ENCODE assay signal across 1 cellular context in the genomic region with DNA sequence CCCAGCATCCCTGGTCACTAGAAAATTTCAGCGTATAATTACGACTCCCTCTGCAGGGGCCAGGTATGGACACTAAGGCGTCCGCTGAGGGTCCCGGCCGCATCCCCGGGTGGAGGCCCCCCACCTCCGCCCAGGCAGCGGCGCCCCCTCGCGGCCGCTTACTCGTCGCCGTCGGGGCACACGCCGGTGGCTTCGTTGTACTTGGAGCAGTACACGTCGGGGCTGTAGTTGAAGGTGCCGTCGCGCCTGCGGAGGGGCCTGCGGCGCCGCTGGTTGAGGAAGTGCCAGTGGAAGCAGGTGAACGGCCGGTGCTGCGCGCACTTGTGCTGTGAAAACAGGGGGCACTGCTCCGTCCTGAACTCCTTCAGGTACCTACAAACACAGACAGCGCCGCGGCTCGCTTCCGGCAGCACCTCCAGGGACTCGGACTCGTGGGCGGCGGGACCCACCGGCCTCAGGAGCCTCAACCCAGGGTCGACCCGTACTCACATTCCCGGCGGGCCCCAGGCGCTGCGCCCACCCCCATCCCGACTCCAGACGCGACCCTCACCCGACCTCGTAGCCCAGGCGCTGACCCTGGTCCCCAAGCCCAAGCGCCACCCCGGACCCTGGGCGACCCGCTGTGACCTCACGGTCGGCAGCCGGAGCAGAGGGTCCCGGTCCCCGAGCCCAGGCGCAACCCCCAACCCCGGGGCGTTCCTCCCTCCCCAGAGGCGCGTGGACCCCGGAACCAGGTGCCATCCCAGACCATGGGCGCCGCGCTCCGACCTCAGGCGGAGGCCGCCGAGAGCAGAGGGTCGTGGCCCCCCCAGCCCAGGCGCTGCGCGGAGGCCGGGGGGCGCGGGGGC.
A peak's percentile ranks its signal among the peaks of the same experiment; 100 is the strongest.
TF ChIP-seq lines count a peak whose summit lies in the region.

No MANE protein-coding gene starts in this region.

TF ChIP-seq in K562, 482 proteins besides CTCF, POLR2A, EP300 and RAD21 (continues in another document):
- TF ChIP-seq PCBP1 (IDR thresholded peaks at IDR 0.05; ENCODE audit: low read depth, low read length, poor library complexity, severe bottlenecking) = no peak
- TF ChIP-seq ZKSCAN8 (CRISPR knock-in tag; IDR thresholded peaks at IDR 0.05) = no peak
- TF ChIP-seq KHSRP (IDR thresholded peaks at IDR 0.05) = no peak
- TF ChIP-seq NCOA4 (IDR thresholded peaks at IDR 0.05; ENCODE audit: partially characterized antibody) = no peak
- no peak for TF ChIP-seq KLF10 (CRISPR knock-in tag; IDR thresholded peaks at IDR 0.05)
- no peak for TF ChIP-seq DPF2 (IDR thresholded peaks at IDR 0.05)
- no peak for TF ChIP-seq PYGO2 (tag; IDR thresholded peaks at IDR 0.05)
- TF ChIP-seq TRIM28 (IDR thresholded peaks at IDR 0.05) = peak; percentile 32; the same call in 1 of the 2 replicates
- TF ChIP-seq PHB (CRISPR knock-in tag; IDR thresholded peaks at IDR 0.05) = no peak
- no peak for TF ChIP-seq TBP (optimal IDR thresholded peaks at IDR 0.05; ENCODE audit: low read depth, low read length)
- no peak for TF ChIP-seq ESRRA (IDR thresholded peaks at IDR 0.05; ENCODE audit: borderline replicate concordance, low read depth)
- no peak for TF ChIP-seq HMG20A (CRISPR knock-in tag; conservative IDR thresholded peaks at IDR 0.05)
- no peak for TF ChIP-seq MAFF (IDR thresholded peaks at IDR 0.05; ENCODE audit: low read length)
- no peak for TF ChIP-seq ZNF124 (CRISPR knock-in tag; IDR thresholded peaks at IDR 0.05)
- no peak for TF ChIP-seq NFRKB (IDR thresholded peaks at IDR 0.05; ENCODE audit: low read depth)
- TF ChIP-seq RFX7 (CRISPR knock-in tag; IDR thresholded peaks at IDR 0.05) = no peak
- TF ChIP-seq, protein P1, sequence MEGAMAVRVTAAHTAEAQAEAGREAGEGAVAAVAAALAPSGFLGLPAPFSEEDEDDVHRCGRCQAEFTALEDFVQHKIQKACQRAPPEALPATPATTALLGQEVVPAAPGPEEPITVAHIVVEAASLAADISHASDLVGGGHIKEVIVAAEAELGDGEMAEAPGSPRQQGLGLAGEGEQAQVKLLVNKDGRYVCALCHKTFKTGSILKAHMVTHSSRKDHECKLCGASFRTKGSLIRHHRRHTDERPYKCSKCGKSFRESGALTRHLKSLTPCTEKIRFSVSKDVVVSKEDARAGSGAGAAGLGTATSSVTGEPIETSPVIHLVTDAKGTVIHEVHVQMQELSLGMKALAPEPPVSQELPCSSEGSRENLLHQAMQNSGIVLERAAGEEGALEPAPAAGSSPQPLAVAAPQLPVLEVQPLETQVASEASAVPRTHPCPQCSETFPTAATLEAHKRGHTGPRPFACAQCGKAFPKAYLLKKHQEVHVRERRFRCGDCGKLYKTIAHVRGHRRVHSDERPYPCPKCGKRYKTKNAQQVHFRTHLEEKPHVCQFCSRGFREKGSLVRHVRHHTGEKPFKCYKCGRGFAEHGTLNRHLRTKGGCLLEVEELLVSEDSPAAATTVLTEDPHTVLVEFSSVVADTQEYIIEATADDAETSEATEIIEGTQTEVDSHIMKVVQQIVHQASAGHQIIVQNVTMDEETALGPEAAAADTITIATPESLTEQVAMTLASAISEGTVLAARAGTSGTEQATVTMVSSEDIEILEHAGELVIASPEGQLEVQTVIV (CRISPR knock-in tag; IDR thresholded peaks at IDR 0.05; ENCODE audit: borderline replicate concordance) = no peak
- TF ChIP-seq ZNF41 (CRISPR knock-in tag; conservative IDR thresholded peaks at IDR 0.05) = no peak
- no peak for TF ChIP-seq DIDO1 (tag; IDR thresholded peaks at IDR 0.05; ENCODE audit: low read depth)
- TF ChIP-seq RBM22 (IDR thresholded peaks at IDR 0.05; ENCODE audit: low read depth, low read length, poor library complexity, severe bottlenecking) = peak; percentile 94
- TF ChIP-seq NR1H2 (CRISPR knock-in tag; IDR thresholded peaks at IDR 0.05) = no peak
- no peak for TF ChIP-seq BACH1 (tag; IDR thresholded peaks at IDR 0.05)
- TF ChIP-seq PHF20 (IDR thresholded peaks at IDR 0.05; ENCODE audit: partially characterized antibody) = no peak
- no peak for TF ChIP-seq ZNF589 (CRISPR knock-in tag; IDR thresholded peaks at IDR 0.05; ENCODE audit: low read depth)
- no peak for TF ChIP-seq SRSF7 (optimal IDR thresholded peaks at IDR 0.05; ENCODE audit: low read depth, low read length)
- no peak for TF ChIP-seq PPARD (CRISPR knock-in tag; IDR thresholded peaks at IDR 0.05)
- TF ChIP-seq EZH2 (IDR thresholded peaks at IDR 0.05; ENCODE audit: borderline replicate concordance, low read depth, low read length) = no peak
- TF ChIP-seq ZBTB17 (CRISPR knock-in tag; IDR thresholded peaks at IDR 0.05) = no peak
- no peak for TF ChIP-seq COPS2 (conservative IDR thresholded peaks at IDR 0.05)
- TF ChIP-seq, protein P2, sequence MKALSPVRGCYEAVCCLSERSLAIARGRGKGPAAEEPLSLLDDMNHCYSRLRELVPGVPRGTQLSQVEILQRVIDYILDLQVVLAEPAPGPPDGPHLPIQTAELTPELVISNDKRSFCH (CRISPR knock-in tag; IDR thresholded peaks at IDR 0.05) = no peak
- TF ChIP-seq, protein P2 (tag; IDR thresholded peaks at IDR 0.05) = no peak
- TF ChIP-seq, protein P3, sequence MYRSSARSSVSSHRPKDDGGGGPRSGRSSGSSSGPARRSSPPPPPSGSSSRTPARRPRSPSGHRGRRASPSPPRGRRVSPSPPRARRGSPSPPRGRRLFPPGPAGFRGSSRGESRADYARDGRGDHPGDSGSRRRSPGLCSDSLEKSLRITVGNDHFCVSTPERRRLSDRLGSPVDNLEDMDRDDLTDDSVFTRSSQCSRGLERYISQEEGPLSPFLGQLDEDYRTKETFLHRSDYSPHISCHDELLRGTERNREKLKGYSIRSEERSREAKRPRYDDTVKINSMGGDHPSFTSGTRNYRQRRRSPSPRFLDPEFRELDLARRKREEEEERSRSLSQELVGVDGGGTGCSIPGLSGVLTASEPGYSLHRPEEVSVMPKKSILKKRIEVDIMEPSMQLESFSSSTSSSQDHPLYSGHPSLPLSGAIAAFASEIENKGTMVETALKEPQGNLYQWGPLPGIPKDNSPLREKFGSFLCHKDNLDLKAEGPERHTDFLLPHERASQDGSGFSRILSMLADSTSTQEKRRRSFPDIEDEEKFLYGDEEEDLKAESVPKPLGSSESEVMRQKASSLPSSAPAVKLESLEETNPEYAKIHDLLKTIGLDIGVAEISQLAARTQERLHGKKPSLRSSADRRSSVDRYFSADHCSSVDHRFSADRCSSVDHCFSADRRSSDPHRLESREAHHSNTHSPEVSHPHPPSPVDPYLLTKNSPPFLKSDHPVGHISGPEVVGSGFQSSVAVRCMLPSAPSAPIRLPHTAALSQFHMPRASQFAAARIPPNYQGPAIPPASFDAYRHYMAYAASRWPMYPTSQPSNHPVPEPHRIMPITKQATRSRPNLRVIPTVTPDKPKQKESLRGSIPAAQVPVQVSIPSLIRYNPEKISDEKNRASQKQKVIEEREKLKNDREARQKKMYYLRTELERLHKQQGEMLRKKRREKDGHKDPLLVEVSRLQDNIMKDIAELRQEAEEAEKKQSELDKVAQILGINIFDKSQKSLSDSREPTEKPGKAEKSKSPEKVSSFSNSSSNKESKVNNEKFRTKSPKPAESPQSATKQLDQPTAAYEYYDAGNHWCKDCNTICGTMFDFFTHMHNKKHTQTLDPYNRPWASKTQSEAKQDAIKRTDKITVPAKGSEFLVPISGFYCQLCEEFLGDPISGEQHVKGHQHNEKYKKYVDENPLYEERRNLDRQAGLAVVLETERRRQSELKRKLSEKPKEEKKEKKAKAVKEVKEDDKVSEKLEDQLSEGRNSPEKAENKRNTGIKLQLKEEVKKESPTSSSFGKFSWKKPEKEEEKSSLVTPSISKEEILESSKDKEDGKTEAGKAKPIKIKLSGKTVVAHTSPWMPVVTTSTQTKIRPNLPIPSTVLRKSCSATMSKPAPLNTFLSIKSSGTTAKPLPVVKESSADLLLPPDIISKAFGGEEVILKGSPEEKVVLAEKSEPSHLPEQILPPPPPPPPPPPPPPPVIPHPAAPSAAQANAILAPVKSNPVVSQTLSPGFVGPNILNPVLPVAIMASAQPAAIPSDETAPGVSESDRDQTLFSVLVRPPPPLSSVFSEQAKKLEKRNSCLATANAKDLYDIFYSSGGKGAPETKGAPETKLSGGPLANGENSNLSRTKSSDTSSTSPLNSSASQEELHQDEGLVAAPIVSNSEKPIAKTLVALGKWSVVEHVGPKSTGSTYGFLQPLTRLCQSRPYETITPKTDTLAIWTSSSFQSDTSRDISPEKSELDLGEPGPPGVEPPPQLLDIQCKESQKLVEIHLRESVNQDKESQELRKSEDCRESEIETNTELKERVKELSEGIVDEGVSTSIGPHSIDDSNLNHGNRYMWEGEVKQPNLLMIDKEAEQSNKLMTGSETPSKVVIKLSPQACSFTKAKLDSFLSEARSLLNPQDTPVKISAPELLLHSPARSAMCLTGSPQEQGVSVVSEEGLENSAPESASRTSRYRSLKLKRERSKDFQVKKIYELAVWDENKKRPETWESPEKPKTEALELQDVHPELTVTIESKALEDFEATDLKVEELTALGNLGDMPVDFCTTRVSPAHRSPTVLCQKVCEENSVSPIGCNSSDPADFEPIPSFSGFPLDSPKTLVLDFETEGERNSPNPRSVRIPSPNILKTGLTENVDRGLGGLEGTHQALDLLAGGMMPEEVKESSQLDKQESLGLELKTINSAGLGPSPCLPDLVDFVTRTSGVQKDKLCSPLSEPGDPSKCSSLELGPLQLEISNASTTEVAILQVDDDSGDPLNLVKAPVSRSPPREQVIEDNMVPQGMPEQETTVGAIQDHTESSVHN (IDR thresholded peaks at IDR 0.05; ENCODE audit: borderline replicate concordance in 1 of 2, low read depth in 1 of 2) = no peak
- TF ChIP-seq NR2C2 (CRISPR knock-in tag; IDR thresholded peaks at IDR 0.05) = no peak
- no peak for TF ChIP-seq NR2C2 (tag; IDR thresholded peaks at IDR 0.05)
- TF ChIP-seq, protein P4, sequence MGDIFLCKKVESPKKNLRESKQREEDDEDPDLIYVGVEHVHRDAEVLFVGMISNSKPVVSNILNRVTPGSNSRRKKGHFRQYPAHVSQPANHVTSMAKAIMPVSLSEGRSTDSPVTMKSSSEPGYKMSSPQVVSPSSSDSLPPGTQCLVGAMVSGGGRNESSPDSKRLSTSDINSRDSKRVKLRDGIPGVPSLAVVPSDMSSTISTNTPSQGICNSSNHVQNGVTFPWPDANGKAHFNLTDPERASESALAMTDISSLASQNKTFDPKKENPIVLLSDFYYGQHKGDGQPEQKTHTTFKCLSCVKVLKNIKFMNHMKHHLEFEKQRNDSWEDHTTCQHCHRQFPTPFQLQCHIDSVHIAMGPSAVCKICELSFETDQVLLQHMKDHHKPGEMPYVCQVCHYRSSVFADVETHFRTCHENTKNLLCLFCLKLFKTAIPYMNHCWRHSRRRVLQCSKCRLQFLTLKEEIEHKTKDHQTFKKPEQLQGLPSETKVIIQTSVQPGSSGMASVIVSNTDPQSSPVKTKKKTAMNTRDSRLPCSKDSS (IDR thresholded peaks at IDR 0.05; ENCODE audit: low read depth, partially characterized antibody) = no peak
- TF ChIP-seq, protein P5, sequence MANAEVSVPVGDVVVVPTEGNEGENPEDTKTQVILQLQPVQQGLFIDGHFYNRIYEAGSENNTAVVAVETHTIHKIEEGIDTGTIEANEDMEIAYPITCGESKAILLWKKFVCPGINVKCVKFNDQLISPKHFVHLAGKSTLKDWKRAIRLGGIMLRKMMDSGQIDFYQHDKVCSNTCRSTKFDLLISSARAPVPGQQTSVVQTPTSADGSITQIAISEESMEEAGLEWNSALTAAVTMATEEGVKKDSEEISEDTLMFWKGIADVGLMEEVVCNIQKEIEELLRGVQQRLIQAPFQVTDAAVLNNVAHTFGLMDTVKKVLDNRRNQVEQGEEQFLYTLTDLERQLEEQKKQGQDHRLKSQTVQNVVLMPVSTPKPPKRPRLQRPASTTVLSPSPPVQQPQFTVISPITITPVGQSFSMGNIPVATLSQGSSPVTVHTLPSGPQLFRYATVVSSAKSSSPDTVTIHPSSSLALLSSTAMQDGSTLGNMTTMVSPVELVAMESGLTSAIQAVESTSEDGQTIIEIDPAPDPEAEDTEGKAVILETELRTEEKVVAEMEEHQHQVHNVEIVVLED (CRISPR knock-in tag; IDR thresholded peaks at IDR 0.05) = no peak
- peak; percentile 67 for TF ChIP-seq RBFOX2 (IDR thresholded peaks at IDR 0.05; ENCODE audit: low read depth, low read length)
- no peak for TF ChIP-seq ZNF354B (CRISPR knock-in tag; IDR thresholded peaks at IDR 0.05)
- TF ChIP-seq ARID2 (IDR thresholded peaks at IDR 0.05) = no peak
- TF ChIP-seq NEUROD1 (IDR thresholded peaks at IDR 0.05; ENCODE audit: borderline replicate concordance, low read depth, low read length, partially characterized antibody) = no peak
- no peak for TF ChIP-seq HDAC8 (tag; IDR thresholded peaks at IDR 0.05)
- TF ChIP-seq, protein P6, sequence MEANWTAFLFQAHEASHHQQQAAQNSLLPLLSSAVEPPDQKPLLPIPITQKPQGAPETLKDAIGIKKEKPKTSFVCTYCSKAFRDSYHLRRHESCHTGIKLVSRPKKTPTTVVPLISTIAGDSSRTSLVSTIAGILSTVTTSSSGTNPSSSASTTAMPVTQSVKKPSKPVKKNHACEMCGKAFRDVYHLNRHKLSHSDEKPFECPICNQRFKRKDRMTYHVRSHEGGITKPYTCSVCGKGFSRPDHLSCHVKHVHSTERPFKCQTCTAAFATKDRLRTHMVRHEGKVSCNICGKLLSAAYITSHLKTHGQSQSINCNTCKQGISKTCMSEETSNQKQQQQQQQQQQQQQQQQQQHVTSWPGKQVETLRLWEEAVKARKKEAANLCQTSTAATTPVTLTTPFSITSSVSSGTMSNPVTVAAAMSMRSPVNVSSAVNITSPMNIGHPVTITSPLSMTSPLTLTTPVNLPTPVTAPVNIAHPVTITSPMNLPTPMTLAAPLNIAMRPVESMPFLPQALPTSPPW (CRISPR knock-in tag; IDR thresholded peaks at IDR 0.05) = peak; percentile 61; the same call in 1 of the 2 replicates
- TF ChIP-seq NFXL1 (CRISPR knock-in tag; IDR thresholded peaks at IDR 0.05) = no peak
- no peak for TF ChIP-seq ZNF764 (CRISPR knock-in tag; IDR thresholded peaks at IDR 0.05; ENCODE audit: low read depth)
- TF ChIP-seq ELF4 (CRISPR knock-in tag; IDR thresholded peaks at IDR 0.05) = no peak
- TF ChIP-seq U2AF1 (optimal IDR thresholded peaks at IDR 0.05; ENCODE audit: low read depth, low read length) = no peak
- TF ChIP-seq CHD1 (IDR thresholded peaks at IDR 0.05; ENCODE audit: low read length) = no peak
- no peak for TF ChIP-seq MEF2D (tag; conservative IDR thresholded peaks at IDR 0.05; ENCODE audit: low read depth)
- TF ChIP-seq POLR3A (IDR thresholded peaks at IDR 0.05; ENCODE audit: borderline replicate concordance, extremely low read depth, insufficient read depth, insufficient read length) = no peak
- TF ChIP-seq, protein P7, sequence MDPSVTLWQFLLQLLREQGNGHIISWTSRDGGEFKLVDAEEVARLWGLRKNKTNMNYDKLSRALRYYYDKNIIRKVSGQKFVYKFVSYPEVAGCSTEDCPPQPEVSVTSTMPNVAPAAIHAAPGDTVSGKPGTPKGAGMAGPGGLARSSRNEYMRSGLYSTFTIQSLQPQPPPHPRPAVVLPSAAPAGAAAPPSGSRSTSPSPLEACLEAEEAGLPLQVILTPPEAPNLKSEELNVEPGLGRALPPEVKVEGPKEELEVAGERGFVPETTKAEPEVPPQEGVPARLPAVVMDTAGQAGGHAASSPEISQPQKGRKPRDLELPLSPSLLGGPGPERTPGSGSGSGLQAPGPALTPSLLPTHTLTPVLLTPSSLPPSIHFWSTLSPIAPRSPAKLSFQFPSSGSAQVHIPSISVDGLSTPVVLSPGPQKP (CRISPR knock-in tag; IDR thresholded peaks at IDR 0.05) = 0 out of 2 replicates have a peak, but pooled peaks have one; percentile 55
